Comparison of ENCODE assay signal across 1 cellular context in genomic region chr13:110399801-110400200, GRCh38.
TF ChIP-seq lines count a peak whose summit lies in the region.

No MANE protein-coding gene starts in this region.

TF ChIP-seq in IMR-90, 13 proteins besides CTCF, POLR2A, EP300 and RAD21 (continued from another document):
- TF ChIP-seq CEBPB (IDR thresholded peaks at IDR 0.05; ENCODE audit: low read depth, low read length) (no peak), MAFK (IDR thresholded peaks at IDR 0.05; ENCODE audit: low read depth, low read length) (no peak), RFX5 (IDR thresholded peaks at IDR 0.05; ENCODE audit: low read depth, low read length) (no peak)
TF ChIP-seq in IMR-90: peak in this region for 0.
